Comparison of ENCODE assay signal across 22 cellular contexts in the genomic region with DNA sequence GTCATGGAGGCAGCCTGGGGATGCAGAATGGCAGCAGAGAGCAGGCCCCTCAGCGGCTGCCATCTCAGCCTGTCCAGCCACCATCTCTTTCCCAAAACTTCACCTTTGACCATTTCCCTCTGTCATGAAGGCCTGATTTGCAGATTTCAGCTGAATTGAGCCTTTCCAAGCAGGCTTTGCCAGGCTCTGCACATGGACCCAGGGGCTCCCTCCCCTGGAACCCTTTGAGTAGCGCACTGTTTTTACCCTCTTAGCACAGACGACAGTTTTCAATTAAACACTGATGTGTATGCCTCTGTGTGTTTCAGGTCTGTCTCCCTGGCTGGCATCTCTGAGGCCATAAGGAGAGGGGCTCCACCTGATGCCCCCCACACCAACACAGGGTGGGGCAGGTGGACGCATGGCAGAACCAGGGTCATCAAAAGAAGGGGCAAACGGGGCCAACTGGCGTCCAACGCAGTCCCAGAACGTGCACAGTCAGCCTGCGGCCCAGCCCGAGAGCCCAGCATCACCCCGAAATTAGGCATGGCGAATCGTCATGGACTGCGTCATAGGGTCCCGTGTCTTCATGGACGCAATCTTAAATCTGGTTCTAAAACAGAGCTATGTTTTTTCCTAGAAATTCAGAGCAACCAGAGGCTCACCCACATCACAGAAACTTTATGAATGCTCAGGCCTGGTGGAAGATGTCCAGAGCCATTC.
"Had no signal": no experiment of that assay in that cellular context is flagged by ENCODE, and none has a peak within 500 bp of the region (broad histone marks: within the 10 kb centered on the region; RNA-seq: fewer than 3 reads in every experiment).

No MANE protein-coding gene starts in this region.

- H3K27ac Mint-ChIP-seq: naive thymus-derived CD4-positive, alpha-beta T cell; nephron progenitor cell; stimulated activated memory B cell treated with anti-CD40 and anti-IgM and Interleukin-4, amounts not matched to agents 10 μg/mL and 1 μg/mL and 100 μg/mL, for 72 hours; stimulated activated naive CD8-positive, alpha-beta T cell treated with anti-CD3 and anti-CD28 coated beads, Interleukin-15, Interleukin-2, amounts not matched to agents 100 ng/mL and 50 ng/mL, for 24 hours had no signal

- H3K4me3 Mint-ChIP-seq: naive thymus-derived CD4-positive, alpha-beta T cell; nephron progenitor cell; stimulated activated memory B cell treated with anti-CD40 and anti-IgM and Interleukin-4, amounts not matched to agents 10 μg/mL and 1 μg/mL and 100 μg/mL, for 72 hours; stimulated activated naive CD8-positive, alpha-beta T cell treated with anti-CD3 and anti-CD28 coated beads, Interleukin-15, Interleukin-2, amounts not matched to agents 100 ng/mL and 50 ng/mL, for 24 hours had no signal

- H3K27ac ChIP-seq: colonic mucosa, hepatocyte, neutrophil, psoas muscle, spleen, tibial artery, upper lobe of right lung, vagina had no signal

- H3K27me3 ChIP-seq: colonic mucosa, hepatocyte, neutrophil, spleen, tibial artery, upper lobe of right lung, vagina had no signal

- H3K36me3 ChIP-seq: colonic mucosa, neutrophil, spleen, tibial artery, upper lobe of right lung, vagina had no signal

- H3K4me1 ChIP-seq: colonic mucosa, psoas muscle, spleen, tibial artery, upper lobe of right lung, vagina had no signal

- H3K9me3 ChIP-seq: colonic mucosa, neutrophil, psoas muscle, tibial artery, upper lobe of right lung, vagina had no signal

- DNase-seq: colonic mucosa; dermis blood vessel endothelial cell; erythroblast; foreskin melanocyte; left colon; left ventricle myocardium superior; naive thymus-derived CD4-positive, alpha-beta T cell; nephron progenitor cell; psoas muscle; retina; spleen; stimulated activated CD4-positive, alpha-beta T cell treated with anti-CD3 and anti-CD28 coated beads, Interleukin-15, amount 100 ng/mL, for 24 hours; stimulated activated CD4-positive, alpha-beta T cell treated with anti-CD3 and anti-CD28 coated beads, Interleukin-1b, Interleukin-23, amount 100 ng/mL, for 48 hours; stimulated activated CD4-positive, alpha-beta T cell treated with anti-CD3 and anti-CD28 coated beads, Interleukin-4, amount 100 ng/mL, for 24 hours; tibial artery had no signal

- H3K36me3 Mint-ChIP-seq: naive thymus-derived CD4-positive, alpha-beta T cell; stimulated activated memory B cell treated with anti-CD40 and anti-IgM and Interleukin-4, amounts not matched to agents 10 μg/mL and 1 μg/mL and 100 μg/mL, for 72 hours had no signal

- H3K4me3 ChIP-seq: colonic mucosa, hepatocyte, psoas muscle, spleen, tibial artery, upper lobe of right lung, vagina had no signal

- H3K4me1 Mint-ChIP-seq: naive thymus-derived CD4-positive, alpha-beta T cell; stimulated activated memory B cell treated with anti-CD40 and anti-IgM and Interleukin-4, amounts not matched to agents 10 μg/mL and 1 μg/mL and 100 μg/mL, for 72 hours had no signal

- ATAC-seq: left colon; left ventricle myocardium superior; naive thymus-derived CD4-positive, alpha-beta T cell; sciatic nerve; stimulated activated memory B cell treated with anti-CD40 and anti-IgM and Interleukin-4, amounts not matched to agents 10 μg/mL and 1 μg/mL and 100 μg/mL, for 72 hours had no signal

- H3K27me3 Mint-ChIP-seq: stimulated activated memory B cell treated with anti-CD40 and anti-IgM and Interleukin-4, amounts not matched to agents 10 μg/mL and 1 μg/mL and 100 μg/mL, for 72 hours; stimulated activated naive CD8-positive, alpha-beta T cell treated with anti-CD3 and anti-CD28 coated beads, Interleukin-15, Interleukin-2, amounts not matched to agents 100 ng/mL and 50 ng/mL, for 24 hours had no signal
